Comparison of ENCODE assay signal across 21 cellular contexts in genomic region chr18:11389281-11389680, GRCh38.
DNase-seq lines count a peak whose midpoint lies in the region; ATAC-seq, FAIRE-seq and TF ChIP-seq lines count a peak whose summit lies in the region.
"Had no signal": no experiment of that assay in that cellular context is flagged by ENCODE, and none has a peak within 500 bp of the region (broad histone marks: within the 10 kb centered on the region; RNA-seq: fewer than 3 reads in every experiment).

No MANE protein-coding gene starts in this region.

- H3K36me3 Mint-ChIP-seq in stimulated activated effector memory CD8-positive, alpha-beta T cell treated with anti-CD3 and anti-CD28 coated beads, Interleukin-12 subunit alpha, Interleukin-12 subunit beta, amount 100 ng/mL, for 72 hours: no peaks in the 10 kb centered on the region
- H3K36me3 Mint-ChIP-seq in activated CD4-positive, alpha-beta memory T cell treated with anti-CD3 and anti-CD28 coated beads for 36 hours: no peaks in the 10 kb centered on the region
- H3K36me3 Mint-ChIP-seq: CD8-positive, alpha-beta T cell had no signal

- no peaks in the 10 kb centered on the region for H3K4me1 Mint-ChIP-seq in stimulated activated effector memory CD8-positive, alpha-beta T cell treated with anti-CD3 and anti-CD28 coated beads, Interleukin-12 subunit alpha, Interleukin-12 subunit beta, amount 100 ng/mL, for 72 hours
- H3K4me1 Mint-ChIP-seq in activated CD4-positive, alpha-beta memory T cell treated with anti-CD3 and anti-CD28 coated beads for 36 hours (ENCODE audit: low read depth): no peaks in the 10 kb centered on the region
- H3K4me1 Mint-ChIP-seq: B cell had no signal

- CTCF ChIA-PET in activated CD4-positive, alpha-beta memory T cell treated with anti-CD3 and anti-CD28 coated beads for 36 hours (lab: Charles Lee): no interaction called here

- ATAC-seq in stimulated activated effector memory CD8-positive, alpha-beta T cell treated with anti-CD3 and anti-CD28 coated beads, Interleukin-12 subunit alpha, Interleukin-12 subunit beta, amount 100 ng/mL, for 72 hours: no peak
- no peak for ATAC-seq in HG03159 (IDR thresholded peaks at IDR 0.05; ENCODE audit: unreplicated experiment)
- ATAC-seq: CD8-positive, alpha-beta T cell had no signal

- FAIRE-seq in H54 (lab: Jason Lieb, UNC): peak; percentile 69
- FAIRE-seq: A204.1, D721Med, G401.6, GM12891, GM19239 had no signal

- H3K4me3 Mint-ChIP-seq in stimulated activated effector memory CD8-positive, alpha-beta T cell treated with anti-CD3 and anti-CD28 coated beads, Interleukin-12 subunit alpha, Interleukin-12 subunit beta, amount 100 ng/mL, for 72 hours: no peak overlapping the region
- no peak overlapping the region for H3K4me3 Mint-ChIP-seq in activated CD4-positive, alpha-beta memory T cell treated with anti-CD3 and anti-CD28 coated beads for 36 hours
- H3K4me3 Mint-ChIP-seq: B cell; CD4-positive, alpha-beta T cell; CD8-positive, alpha-beta T cell had no signal

- POLR2A ChIA-PET in activated CD4-positive, alpha-beta memory T cell treated with anti-CD3 and anti-CD28 coated beads for 36 hours (lab: Charles Lee): no interaction called here

- intact Hi-C loops in activated CD4-positive, alpha-beta memory T cell treated with anti-CD3 and anti-CD28 coated beads for 36 hours (cut with micrococcal nuclease): no loop called here

- no peak for TF ChIP-seq POLR2A in H54 (IDR thresholded peaks at IDR 0.05; ENCODE audit: low read depth, low read length)

- no peaks in the 10 kb centered on the region for H3K9me3 Mint-ChIP-seq in stimulated activated effector memory CD8-positive, alpha-beta T cell treated with anti-CD3 and anti-CD28 coated beads, Interleukin-12 subunit alpha, Interleukin-12 subunit beta, amount 100 ng/mL, for 72 hours
- no peaks in the 10 kb centered on the region for H3K9me3 Mint-ChIP-seq in activated CD4-positive, alpha-beta memory T cell treated with anti-CD3 and anti-CD28 coated beads for 36 hours
- H3K9me3 Mint-ChIP-seq: CD4-positive, alpha-beta T cell; CD8-positive, alpha-beta T cell had no signal

- no peaks in the 10 kb centered on the region for H3K27me3 Mint-ChIP-seq in activated CD4-positive, alpha-beta memory T cell treated with anti-CD3 and anti-CD28 coated beads for 36 hours
- H3K27me3 Mint-ChIP-seq: B cell; CD4-positive, alpha-beta T cell had no signal

- H3K27ac Mint-ChIP-seq in stimulated activated effector memory CD8-positive, alpha-beta T cell treated with anti-CD3 and anti-CD28 coated beads, Interleukin-12 subunit alpha, Interleukin-12 subunit beta, amount 100 ng/mL, for 72 hours: no peak overlapping the region
- H3K27ac Mint-ChIP-seq in activated CD4-positive, alpha-beta memory T cell treated with anti-CD3 and anti-CD28 coated beads for 36 hours: no peak overlapping the region
- H3K27ac Mint-ChIP-seq: B cell; CD4-positive, alpha-beta T cell; CD8-positive, alpha-beta T cell had no signal

- DNase-seq in H54 (ENCODE audit: insufficient read length, low spot score) (no peak), RPMI7951 (ENCODE audit: low read depth) (peak; percentile 64), foreskin melanocyte (peak; percentile 29), nucleus accumbens (lab: John Stamatoyannopoulos, UW) (no peak)
- DNase-seq in stimulated activated effector memory CD8-positive, alpha-beta T cell treated with anti-CD3 and anti-CD28 coated beads, Interleukin-12 subunit alpha, Interleukin-12 subunit beta, amount 100 ng/mL, for 72 hours (ENCODE audit: low spot score in 2 of 2): no peak
- no peak for DNase-seq in activated CD4-positive, alpha-beta memory T cell treated with anti-CD3 and anti-CD28 coated beads for 36 hours
- DNase-seq: 8988T; AML-193; Caco-2; Calu3; CD4-positive, alpha-beta T cell; CD8-positive, alpha-beta T cell; DMS79 treated with DMSO at 0.1 percent for 48 hours; GF-D8 had no signal

Comparison
In these comparisons a context has a peak if more than half of its experiments do, and no peak if none do; other contexts are left out.
1. DNase-seq: peak in RPMI7951 (single experiment) and foreskin melanocyte (single experiment); none in H54 (single experiment), stimulated activated effector memory CD8-positive, alpha-beta T cell treated with anti-CD3 and anti-CD28 coated beads, Interleukin-12 subunit alpha, Interleukin-12 subunit beta, amount 100 ng/mL, for 72 hours (0 of 2), nucleus accumbens (0 of 56) and activated CD4-positive, alpha-beta memory T cell treated with anti-CD3 and anti-CD28 coated beads for 36 hours (single experiment).